In genomic region chr10:85950921-85951320, GRCh38 we compare ENCODE assay signal across 9 cellular contexts.
"Had no signal": no experiment of that assay in that cellular context is flagged by ENCODE, and none has a peak within 500 bp of the region (broad histone marks: within the 10 kb centered on the region; RNA-seq: fewer than 3 reads in every experiment).

No MANE protein-coding gene starts in this region.

- H3K36me3 ChIP-seq: HAP-1 had no signal

- H3K9me3 ChIP-seq: HAP-1 had no signal

- H3K4me3 ChIP-seq: GM23248, GM23338, HAP-1 had no signal

- ATAC-seq: GM23338, HCT116 had no signal

- H3K4me1 ChIP-seq: HAP-1 had no signal

- H3K27ac ChIP-seq: GM23248 had no signal

- DNase-seq: GM23248, GOT3, H7, H9, HCEC 1CT, HFFc6 had no signal
